ENCODE assay signal across 24 cellular contexts in genomic region chrX:119583431-119584059, GRCh38. TPM values are rescaled to one million over a fixed set of nuclear protein-coding genes. Genes with fewer than 3 reads are reported as not detected.
A peak's percentile ranks its signal among the peaks of the same experiment; 100 is the strongest.
DNase-seq lines count a peak whose midpoint lies in the region; ATAC-seq, FAIRE-seq and TF ChIP-seq lines count a peak whose summit lies in the region.
"Had no signal": no experiment of that assay in that cellular context is flagged by ENCODE, and none has a peak within 500 bp of the region (broad histone marks: within the 10 kb centered on the region; RNA-seq: fewer than 3 reads in every experiment).

No MANE protein-coding gene starts in this region.

- no peak overlapping the region for H2AFZ ChIP-seq in OCI-LY7 (ENCODE audit: low read length)
- H2AFZ ChIP-seq in endothelial cell of umbilical vein (ENCODE audit: low read depth, low read length) = no peak overlapping the region

- H3K9me3 ChIP-seq in CD8-positive, alpha-beta T cell (ENCODE audit: low read length) = no peaks in the 10 kb centered on the region
- H3K9me3 ChIP-seq in OCI-LY7 (ENCODE audit: low read length) = no peaks in the 10 kb centered on the region
- H3K9me3 ChIP-seq in endothelial cell of umbilical vein (replicated peaks; ENCODE audit: control insufficient read depth, insufficient read depth, low read length) = no peaks in the 10 kb centered on the region
- H3K9me3 ChIP-seq: ascending aorta, gastrocnemius medialis had no signal

- DNase-seq in activated CD8-positive, alpha-beta memory T cell treated with anti-CD3 and anti-CD28 coated beads, Interleukin-2, amount 10 ng/mL, durations not matched to agents 7 days and 5 days = no peak
- no peak for DNase-seq in activated CD8-positive, alpha-beta memory T cell treated with anti-CD3 and anti-CD28 coated beads, Interleukin-2, amount 50 U/mL, for 48 hours
- no peak for DNase-seq in CD8-positive, alpha-beta T cell
- DNase-seq in OCI-LY7 (ENCODE audit: low spot score) = no peak
- DNase-seq in endothelial cell of umbilical vein (ENCODE audit: low read depth, low spot score) = no peak
- no peak for DNase-seq in cortex of kidney (lab: John Stamatoyannopoulos, UW)
- no peak for DNase-seq in NCI-H2171 treated with DMSO at 0.1 percent for 48 hours (lab: John Stamatoyannopoulos, UW)
- DNase-seq: ACHN; activated gamma-delta T cell; C1 segment of cervical spinal cord; DMS 273 treated with DMSO at 0.1 percent for 48 hours; effector CD4-positive, alpha-beta T cell; gastrocnemius medialis; kidney; NCI-H1930; NCI-H446; stimulated activated CD4-positive, alpha-beta T cell treated with anti-CD3 and anti-CD28 coated beads, Interleukin-4, amount 100 ng/mL, for 4 hours; T-helper 9 cell had no signal

- H3K27ac Mint-ChIP-seq in activated CD8-positive, alpha-beta memory T cell treated with anti-CD3 and anti-CD28 coated beads, Interleukin-2, amount 10 ng/mL, durations not matched to agents 7 days and 5 days = peak overlapping the region; percentile 33
- H3K27ac Mint-ChIP-seq in CD8-positive, alpha-beta T cell = peak overlapping the region; percentile 27
- H3K27ac Mint-ChIP-seq: WTC11 had no signal

- H3K9me1 ChIP-seq in endothelial cell of umbilical vein (replicated peaks; ENCODE audit: control insufficient read depth, extremely low read depth, insufficient read depth, low read length) = no peaks in the 10 kb centered on the region

- H3K9ac ChIP-seq in endothelial cell of umbilical vein (replicated peaks; ENCODE audit: extremely low read depth, insufficient read depth, low read length) = no peak overlapping the region

- H3K4me3 ChIP-seq in CD8-positive, alpha-beta T cell (ENCODE audit: low read depth, low read length) = no peak overlapping the region
- no peak overlapping the region for H3K4me3 ChIP-seq in OCI-LY7 (ENCODE audit: low read depth, low read length, poor library complexity, severe bottlenecking)
- no peak overlapping the region for H3K4me3 ChIP-seq in endothelial cell of umbilical vein (replicated peaks in 1 of 3; ENCODE audit: insufficient read depth in 1 of 3, low read depth in 1 of 3, low read length in 3 of 3)
- H3K4me3 ChIP-seq: ascending aorta, gastrocnemius medialis had no signal

- H3K4me1 Mint-ChIP-seq in activated CD8-positive, alpha-beta memory T cell treated with anti-CD3 and anti-CD28 coated beads, Interleukin-2, amount 10 ng/mL, durations not matched to agents 7 days and 5 days = peaks cover 13% of the 10 kb centered on the region
- peaks cover 6% of the 10 kb centered on the region for H3K4me1 Mint-ChIP-seq in CD8-positive, alpha-beta T cell (ENCODE audit: low read depth)
- H3K4me1 Mint-ChIP-seq: WTC11 had no signal

- no peaks in the 10 kb centered on the region for H3K36me3 ChIP-seq in CD8-positive, alpha-beta T cell (ENCODE audit: insufficient read depth, low read length)
- H3K36me3 ChIP-seq in OCI-LY7 (ENCODE audit: insufficient read depth, low read length) = peaks cover 37% of the 10 kb centered on the region
- no peaks in the 10 kb centered on the region for H3K36me3 ChIP-seq in endothelial cell of umbilical vein (ENCODE audit: control insufficient read depth in 2 of 2, extremely low read depth in 1 of 2, insufficient read depth in 2 of 2, low read length in 2 of 2)
- H3K36me3 ChIP-seq: gastrocnemius medialis had no signal

- no peaks in the 10 kb centered on the region for H3K4me1 ChIP-seq in CD8-positive, alpha-beta T cell (ENCODE audit: insufficient read depth, low read length)
- H3K4me1 ChIP-seq in OCI-LY7 (ENCODE audit: insufficient read depth, low read length, poor library complexity, severe bottlenecking) (peaks cover 8% of the 10 kb centered on the region), endothelial cell of umbilical vein (ENCODE audit: control insufficient read depth, extremely low read depth, insufficient read depth, low read length) (no peaks in the 10 kb centered on the region)
- H3K4me1 ChIP-seq: ascending aorta had no signal

- FAIRE-seq in endothelial cell of umbilical vein (lab: Jason Lieb, UNC) = no peak
- FAIRE-seq: RCC 7860 had no signal

- CTCF ChIA-PET in activated CD8-positive, alpha-beta memory T cell treated with anti-CD3 and anti-CD28 coated beads, Interleukin-2, amount 10 ng/mL, durations not matched to agents 7 days and 5 days (lab: Charles Lee) = interaction anchor here (0.6 to 1.3 kb wide), 2 partner anchors 21 to 101 kb away, joined by 3 to 4 read pairs; no protein-coding TSS in a partner anchor
- CTCF ChIA-PET in CD8-positive, alpha-beta T cell (lab: Charles Lee) = interaction anchor here (0.7 kb wide), 1 partner anchor 30 kb away, joined by 3 read pairs; no protein-coding TSS in a partner anchor
- CTCF ChIA-PET in OCI-LY7 (lab: Charles Lee; ENCODE audit: unreplicated experiment) = no interaction called here
- CTCF ChIA-PET in endothelial cell of umbilical vein (lab: Charles Lee) = interaction anchor here (0.7 to 1.4 kb wide), 2 partner anchors 67 to 118 kb away, joined by 3 to 4 read pairs; no protein-coding TSS in a partner anchor

- POLR2A ChIA-PET in CD8-positive, alpha-beta T cell (lab: Charles Lee) = no interaction called here
- POLR2A ChIA-PET in OCI-LY7 (lab: Charles Lee) (interaction anchor here (0.6 to 1.0 kb wide), 4 partner anchors 10 to 99 kb away, joined by 3 to 4 read pairs (median 4); no protein-coding TSS in a partner anchor), endothelial cell of umbilical vein (lab: Charles Lee) (interaction anchor here (0.6 kb wide), 1 partner anchor 21 kb away, joined by 3 read pairs; no protein-coding TSS in a partner anchor)

- H3K27me3 ChIP-seq in CD8-positive, alpha-beta T cell (ENCODE audit: insufficient read depth, low read length) = no peaks in the 10 kb centered on the region
- no peaks in the 10 kb centered on the region for H3K27me3 ChIP-seq in endothelial cell of umbilical vein (ENCODE audit: control insufficient read depth in 2 of 2, insufficient read depth in 2 of 2, low read length in 2 of 2)
- H3K27me3 ChIP-seq: ascending aorta, gastrocnemius medialis had no signal

- TF ChIP-seq POLR2A in endothelial cell of umbilical vein (IDR thresholded peaks at IDR 0.05; ENCODE audit: low read depth, low read length) = no peak

- no peaks in the 10 kb centered on the region for H3K27me3 Mint-ChIP-seq in activated CD8-positive, alpha-beta memory T cell treated with anti-CD3 and anti-CD28 coated beads, Interleukin-2, amount 10 ng/mL, durations not matched to agents 7 days and 5 days
- no peaks in the 10 kb centered on the region for H3K27me3 Mint-ChIP-seq in CD8-positive, alpha-beta T cell (ENCODE audit: low read depth)

- H4K20me1 ChIP-seq in OCI-LY7 (ENCODE audit: insufficient read depth, low read length) = no peaks in the 10 kb centered on the region
- H4K20me1 ChIP-seq in endothelial cell of umbilical vein (replicated peaks; ENCODE audit: control insufficient read depth, extremely low read depth, insufficient read depth, low read length) = no peaks in the 10 kb centered on the region

- BruUV-seq in OCI-LY7 (replicated peaks; lab: Mats Ljungman, UMichigan) (TSS peak; percentile 36), endothelial cell of umbilical vein (replicated peaks; lab: Mats Ljungman, UMichigan) (TSS peak; percentile 16)

- peak; percentile 45 for ATAC-seq in activated CD8-positive, alpha-beta memory T cell treated with anti-CD3 and anti-CD28 coated beads, Interleukin-2, amount 10 ng/mL, durations not matched to agents 7 days and 5 days
- no peak for ATAC-seq in CD8-positive, alpha-beta T cell
- no peak for ATAC-seq in HG03280 (IDR thresholded peaks at IDR 0.05; ENCODE audit: unreplicated experiment)
- ATAC-seq: esophagus mucosa, gastrocnemius medialis, SK-N-SH treated with all-trans-retinoic acid at 6 μM for 48 hours, WTC11 had no signal

- H3K4me2 ChIP-seq in OCI-LY7 (ENCODE audit: low read length) = no peak overlapping the region
- H3K4me2 ChIP-seq in endothelial cell of umbilical vein (ENCODE audit: insufficient read depth, low read length) = no peak overlapping the region

- no peak for TF ChIP-seq CTCF in CD8-positive, alpha-beta T cell (IDR thresholded peaks at IDR 0.05)
- TF ChIP-seq CTCF in OCI-LY7 (conservative IDR thresholded peaks at IDR 0.05; ENCODE audit: low read length) (no peak), endothelial cell of umbilical vein (IDR thresholded peaks at IDR 0.05; ENCODE audit: extremely low read depth in 1 of 2, insufficient read depth in 1 of 2, low read depth in 1 of 2, low read length in 2 of 2) (no peak)

- H3K9me2 ChIP-seq in OCI-LY7 (ENCODE audit: insufficient read depth, low read length) = no peaks in the 10 kb centered on the region

- H3K79me2 ChIP-seq in OCI-LY7 (ENCODE audit: insufficient read depth, low read depth, low read length) (no peaks in the 10 kb centered on the region), endothelial cell of umbilical vein (ENCODE audit: control insufficient read depth, insufficient read depth, low read length) (no peaks in the 10 kb centered on the region)

- intact Hi-C loops in CD8-positive, alpha-beta T cell (cut with DNase I, micrococcal nuclease) = no loop called here
- intact Hi-C loops in OCI-LY7 (cut with micrococcal nuclease; ENCODE audit: unreplicated experiment) (no loop called here), endothelial cell of umbilical vein (cut with micrococcal nuclease) (no loop called here)

- no peak overlapping the region for H3K27ac ChIP-seq in CD8-positive, alpha-beta T cell (ENCODE audit: low read depth, low read length)
- no peak overlapping the region for H3K27ac ChIP-seq in OCI-LY7 (ENCODE audit: low read depth, low read length, poor library complexity, severe bottlenecking)
- no peak overlapping the region for H3K27ac ChIP-seq in endothelial cell of umbilical vein (ENCODE audit: insufficient read depth, low read depth, low read length)
- H3K27ac ChIP-seq: ascending aorta had no signal

- H3K36me3 Mint-ChIP-seq in activated CD8-positive, alpha-beta memory T cell treated with anti-CD3 and anti-CD28 coated beads, Interleukin-2, amount 10 ng/mL, durations not matched to agents 7 days and 5 days = peaks cover 7% of the 10 kb centered on the region
- peaks cover 9% of the 10 kb centered on the region for H3K36me3 Mint-ChIP-seq in CD8-positive, alpha-beta T cell
- H3K36me3 Mint-ChIP-seq: WTC11 had no signal

- dilution Hi-C loops in endothelial cell of umbilical vein (cut with MboI; ENCODE audit: extremely low pct_ligation_motif_present, low sequenced_read_pairs) = no loop called here

- H3K9me3 Mint-ChIP-seq in activated CD8-positive, alpha-beta memory T cell treated with anti-CD3 and anti-CD28 coated beads, Interleukin-2, amount 10 ng/mL, durations not matched to agents 7 days and 5 days (ENCODE audit: low read depth) = no peaks in the 10 kb centered on the region
- H3K9me3 Mint-ChIP-seq in CD8-positive, alpha-beta T cell = no peaks in the 10 kb centered on the region
- H3K9me3 Mint-ChIP-seq: WTC11 had no signal

- H3K4me3 Mint-ChIP-seq in activated CD8-positive, alpha-beta memory T cell treated with anti-CD3 and anti-CD28 coated beads, Interleukin-2, amount 10 ng/mL, durations not matched to agents 7 days and 5 days = no peak overlapping the region
- no peak overlapping the region for H3K4me3 Mint-ChIP-seq in CD8-positive, alpha-beta T cell
- H3K4me3 Mint-ChIP-seq: WTC11 had no signal

RNA-seq across cellular contexts. Expression of gene UBE2A, which starts 9.2 kb away (rescaled TPM):
- 10 to 100 TPM; 81.2 to 84.8 TPM for total RNA-seq in activated CD8-positive, alpha-beta memory T cell treated with anti-CD3 and anti-CD28 coated beads, Interleukin-2, amount 10 ng/mL, durations not matched to agents 7 days and 5 days
- 100 to 1,000 TPM; 101 to 103 TPM for total RNA-seq in CD8-positive, alpha-beta T cell
- 21.8 and 30.0 TPM in 2 replicates for total RNA-seq in OCI-LY7 (2014; rRNA removed; shearing (Covaris generic))
- total RNA-seq in OCI-LY7 (2022) (56.0 and 59.9 TPM in 2 replicates), endothelial cell of umbilical vein (66.1 and 66.9 TPM in 2 replicates)
- 32.9 and 40.7 TPM in 2 replicates for polyA plus RNA-seq in endothelial cell of umbilical vein
- polyA plus RNA-seq in endothelial cell of umbilical vein (2011; cell fraction: cytosol; rRNA removed) = 43.1 and 49.3 TPM in 2 replicates
- 49.4 and 56.9 TPM in 2 replicates for polyA plus RNA-seq in endothelial cell of umbilical vein (2011; cell fraction: nucleus; rRNA removed)
- polyA plus RNA-seq in endothelial cell of umbilical vein (2012) = 75.5 and 88.4 TPM in 2 replicates
- 19.1 and 22.4 TPM in 2 replicates for polyA minus RNA-seq in endothelial cell of umbilical vein
- 48.7 TPM for polyA minus RNA-seq in endothelial cell of umbilical vein (2011; cell fraction: cytosol; rRNA and poly(A)+ RNA removed)
- 20.1 and 26.3 TPM in 2 replicates for polyA minus RNA-seq in endothelial cell of umbilical vein (2011; cell fraction: nucleus; rRNA and poly(A)+ RNA removed)

RNA-seq across cellular contexts. Expression of gene STEEP1, which starts 18.3 kb away (rescaled TPM):
- total RNA-seq in activated CD8-positive, alpha-beta memory T cell treated with anti-CD3 and anti-CD28 coated beads, Interleukin-2, amount 10 ng/mL, durations not matched to agents 7 days and 5 days = 10 to 100 TPM; 18.5 to 21.4 TPM
- 10 to 100 TPM; 33.6 to 34.5 TPM for total RNA-seq in CD8-positive, alpha-beta T cell
- 37.2 and 50.7 TPM in 2 replicates for total RNA-seq in OCI-LY7 (2014; rRNA removed; shearing (Covaris generic))
- total RNA-seq in OCI-LY7 (2022) (26.7 and 28.1 TPM in 2 replicates), endothelial cell of umbilical vein (21.0 and 23.1 TPM in 2 replicates)
- polyA plus RNA-seq in endothelial cell of umbilical vein = 8.6 and 12.1 TPM in 2 replicates
- polyA plus RNA-seq in endothelial cell of umbilical vein (2011; cell fraction: cytosol; rRNA removed) = 14.9 and 16.0 TPM in 2 replicates
- polyA plus RNA-seq in endothelial cell of umbilical vein (2011; cell fraction: nucleus; rRNA removed) = 16.7 and 24.6 TPM in 2 replicates
- polyA plus RNA-seq in endothelial cell of umbilical vein (2012) = 23.9 and 31.4 TPM in 2 replicates
- 20.6 and 24.5 TPM in 2 replicates for polyA minus RNA-seq in endothelial cell of umbilical vein
- 17.3 TPM for polyA minus RNA-seq in endothelial cell of umbilical vein (2011; cell fraction: cytosol; rRNA and poly(A)+ RNA removed)
- polyA minus RNA-seq in endothelial cell of umbilical vein (2011; cell fraction: nucleus; rRNA and poly(A)+ RNA removed) = 8.2 and 13.0 TPM in 2 replicates

RNA-seq across cellular contexts. Expression of gene NKRF, which starts 22.7 kb away (rescaled TPM):
- total RNA-seq in activated CD8-positive, alpha-beta memory T cell treated with anti-CD3 and anti-CD28 coated beads, Interleukin-2, amount 10 ng/mL, durations not matched to agents 7 days and 5 days = 10 to 100 TPM; 16.9 to 22.0 TPM
- 10 to 100 TPM; 18.3 to 20.5 TPM for total RNA-seq in CD8-positive, alpha-beta T cell
- 10.7 and 11.9 TPM in 2 replicates for total RNA-seq in OCI-LY7 (2014; rRNA removed; shearing (Covaris generic))
- total RNA-seq in OCI-LY7 (2022) (19.3 and 20.7 TPM in 2 replicates), endothelial cell of umbilical vein (10.8 and 12.0 TPM in 2 replicates)
- 2.7 and 2.8 TPM in 2 replicates for polyA plus RNA-seq in endothelial cell of umbilical vein
- 4.3 and 4.7 TPM in 2 replicates for polyA plus RNA-seq in endothelial cell of umbilical vein (2011; cell fraction: cytosol; rRNA removed)
- polyA plus RNA-seq in endothelial cell of umbilical vein (2011; cell fraction: nucleus; rRNA removed) = 5.7 and 6.5 TPM in 2 replicates
- polyA plus RNA-seq in endothelial cell of umbilical vein (2012) = 9.8 and 11.4 TPM in 2 replicates
- 3.9 and 5.1 TPM in 2 replicates for polyA minus RNA-seq in endothelial cell of umbilical vein
- 16.2 TPM for polyA minus RNA-seq in endothelial cell of umbilical vein (2011; cell fraction: cytosol; rRNA and poly(A)+ RNA removed)
- polyA minus RNA-seq in endothelial cell of umbilical vein (2011; cell fraction: nucleus; rRNA and poly(A)+ RNA removed) = 3.8 and 6.2 TPM in 2 replicates
